Comparison of ENCODE assay signal across 8 cellular contexts in the genomic region with DNA sequence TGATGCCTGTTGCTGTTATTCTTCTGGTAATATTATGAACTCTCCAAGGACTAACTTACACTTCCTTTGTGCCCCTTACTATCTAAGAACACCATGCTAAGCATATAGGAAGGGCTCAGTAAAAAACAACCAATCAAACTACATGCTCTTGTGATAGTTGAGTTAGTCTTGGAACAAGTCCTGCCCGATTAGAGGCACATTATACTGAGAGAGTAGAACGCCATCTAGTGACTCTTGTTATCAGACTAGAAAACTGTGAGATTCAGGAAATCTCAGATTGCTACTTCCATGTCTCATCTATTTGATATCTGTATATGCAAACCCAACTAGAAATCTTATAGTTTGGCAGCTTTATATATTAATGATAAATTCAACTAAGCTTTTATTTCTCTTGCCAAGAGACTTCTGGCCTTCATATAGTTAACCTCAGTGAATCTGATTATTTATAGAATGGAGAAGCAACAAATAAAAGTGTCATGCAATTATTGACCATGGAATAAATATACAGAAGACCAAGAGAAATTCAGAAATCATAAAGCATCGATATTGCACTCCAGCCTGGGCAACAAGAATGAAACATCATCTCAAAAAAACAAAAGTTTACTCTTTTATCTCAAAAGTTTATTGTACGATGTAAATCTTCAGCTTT. TPM values are rescaled to one million over a fixed set of nuclear protein-coding genes. Genes with fewer than 3 reads are reported as not detected.
DNase-seq lines count a peak whose midpoint lies in the region; ATAC-seq and TF ChIP-seq lines count a peak whose summit lies in the region.

No MANE protein-coding gene starts in this region.

- H3K27ac Mint-ChIP-seq in activated naive CD8-positive, alpha-beta T cell treated with anti-CD3 and anti-CD28 coated beads, Interleukin-2, amount 10 ng/mL, durations not matched to agents 7 days and 5 days: no peak overlapping the region
- no peak overlapping the region for H3K27ac Mint-ChIP-seq in activated naive CD8-positive, alpha-beta T cell treated with anti-CD3 and anti-CD28 coated beads for 36 hours
- H3K27ac Mint-ChIP-seq in nephron progenitor cell (no peak overlapping the region), glutamatergic neuron (ENCODE audit: unreplicated experiment) (no peak overlapping the region)

- H3K36me3 Mint-ChIP-seq in activated naive CD8-positive, alpha-beta T cell treated with anti-CD3 and anti-CD28 coated beads, Interleukin-2, amount 10 ng/mL, durations not matched to agents 7 days and 5 days: no peaks in the 10 kb centered on the region
- no peaks in the 10 kb centered on the region for H3K36me3 Mint-ChIP-seq in activated naive CD8-positive, alpha-beta T cell treated with anti-CD3 and anti-CD28 coated beads for 36 hours
- H3K36me3 Mint-ChIP-seq in nephron progenitor cell (ENCODE audit: low read depth): no peaks in the 10 kb centered on the region
- no peaks in the 10 kb centered on the region for H3K36me3 Mint-ChIP-seq in glutamatergic neuron (ENCODE audit: unreplicated experiment)

- TF ChIP-seq CTCF in esophagus muscularis mucosa (IDR thresholded peaks at IDR 0.05): peak; percentile 41 to 54 (median 45)
- TF ChIP-seq CTCF in nephron progenitor cell (IDR thresholded peaks at IDR 0.05): peak; percentile 49
- no peak for TF ChIP-seq CTCF in glutamatergic neuron (IDR thresholded peaks at IDR 0.05; ENCODE audit: partially characterized antibody, unreplicated experiment)

- no peak overlapping the region for H3K27ac ChIP-seq in esophagus muscularis mucosa (replicated peaks in 1 of 4)

- H3K27me3 Mint-ChIP-seq in activated naive CD8-positive, alpha-beta T cell treated with anti-CD3 and anti-CD28 coated beads, Interleukin-2, amount 10 ng/mL, durations not matched to agents 7 days and 5 days: peaks cover 20% of the 10 kb centered on the region
- H3K27me3 Mint-ChIP-seq in activated naive CD8-positive, alpha-beta T cell treated with anti-CD3 and anti-CD28 coated beads for 36 hours: peaks cover 6% of the 10 kb centered on the region
- H3K27me3 Mint-ChIP-seq in nephron progenitor cell (ENCODE audit: low read depth, poor library complexity): peaks cover 37% of the 10 kb centered on the region
- no peaks in the 10 kb centered on the region for H3K27me3 Mint-ChIP-seq in glutamatergic neuron (ENCODE audit: unreplicated experiment)

- ATAC-seq in activated naive CD8-positive, alpha-beta T cell treated with anti-CD3 and anti-CD28 coated beads, Interleukin-2, amount 10 ng/mL, durations not matched to agents 7 days and 5 days (ENCODE audit: low read depth): peak; percentile 82
- ATAC-seq in SK-N-SH treated with all-trans-retinoic acid at 6 μM for 48 hours (peak; percentile 97), HG02885 (IDR thresholded peaks at IDR 0.05; ENCODE audit: poor library complexity, unreplicated experiment) (no peak)

- TF ChIP-seq POLR2A in esophagus muscularis mucosa (IDR thresholded peaks at IDR 0.05; ENCODE audit: low read depth): no peak

- H3K36me3 ChIP-seq in esophagus muscularis mucosa: no peaks in the 10 kb centered on the region

- no peak for DNase-seq in activated naive CD8-positive, alpha-beta T cell treated with anti-CD3 and anti-CD28 coated beads, Interleukin-2, amount 10 ng/mL, durations not matched to agents 7 days and 5 days
- DNase-seq in activated naive CD8-positive, alpha-beta T cell treated with anti-CD3 and anti-CD28 coated beads for 36 hours: no peak
- DNase-seq in NCI-H1436 (lab: John Stamatoyannopoulos, UW): peak; percentile 71
- DNase-seq in esophagus muscularis mucosa (ENCODE audit: extremely low spot score): no peak
- DNase-seq in nephron progenitor cell: no peak
- DNase-seq in glutamatergic neuron: no peak

- H3K4me3 Mint-ChIP-seq in activated naive CD8-positive, alpha-beta T cell treated with anti-CD3 and anti-CD28 coated beads, Interleukin-2, amount 10 ng/mL, durations not matched to agents 7 days and 5 days: no peak overlapping the region
- no peak overlapping the region for H3K4me3 Mint-ChIP-seq in activated naive CD8-positive, alpha-beta T cell treated with anti-CD3 and anti-CD28 coated beads for 36 hours
- H3K4me3 Mint-ChIP-seq in nephron progenitor cell (no peak overlapping the region), glutamatergic neuron (ENCODE audit: unreplicated experiment) (no peak overlapping the region)

- POLR2A ChIA-PET in activated naive CD8-positive, alpha-beta T cell treated with anti-CD3 and anti-CD28 coated beads, Interleukin-2, amount 10 ng/mL, durations not matched to agents 7 days and 5 days (lab: Charles Lee): no interaction called here

- H3K4me1 Mint-ChIP-seq in activated naive CD8-positive, alpha-beta T cell treated with anti-CD3 and anti-CD28 coated beads, Interleukin-2, amount 10 ng/mL, durations not matched to agents 7 days and 5 days: peaks cover 3% of the 10 kb centered on the region
- peaks cover 15% of the 10 kb centered on the region for H3K4me1 Mint-ChIP-seq in activated naive CD8-positive, alpha-beta T cell treated with anti-CD3 and anti-CD28 coated beads for 36 hours
- H3K4me1 Mint-ChIP-seq in nephron progenitor cell (peaks cover 8% of the 10 kb centered on the region), glutamatergic neuron (ENCODE audit: low read depth, unreplicated experiment) (no peaks in the 10 kb centered on the region)

- H3K9me3 Mint-ChIP-seq in activated naive CD8-positive, alpha-beta T cell treated with anti-CD3 and anti-CD28 coated beads, Interleukin-2, amount 10 ng/mL, durations not matched to agents 7 days and 5 days: no peaks in the 10 kb centered on the region
- H3K9me3 Mint-ChIP-seq in activated naive CD8-positive, alpha-beta T cell treated with anti-CD3 and anti-CD28 coated beads for 36 hours: no peaks in the 10 kb centered on the region
- no peaks in the 10 kb centered on the region for H3K9me3 Mint-ChIP-seq in nephron progenitor cell
- no peaks in the 10 kb centered on the region for H3K9me3 Mint-ChIP-seq in glutamatergic neuron (ENCODE audit: unreplicated experiment)

- 15% methylated on average over 4 of the region's 4 CpGs for WGBS in esophagus muscularis mucosa

- no peak for TF ChIP-seq EP300 in esophagus muscularis mucosa (IDR thresholded peaks at IDR 0.05)

- no peaks in the 10 kb centered on the region for H3K9me3 ChIP-seq in esophagus muscularis mucosa

- intact Hi-C loops in esophagus muscularis mucosa (cut with DNase I): loop anchor here (10.0 kb wide), 2 partner anchors 131 to 431 kb away; a partner anchor contains a TSS

- peaks cover 0 to 6% (median 1%) of the 10 kb centered on the region in 4 donors for H3K4me1 ChIP-seq in esophagus muscularis mucosa

- H3K27me3 ChIP-seq in esophagus muscularis mucosa: peaks cover 0 to 10% (median 0%) of the 10 kb centered on the region in 4 donors

- no peak overlapping the region for H3K4me3 ChIP-seq in esophagus muscularis mucosa

TF ChIP-seq in SK-N-SH treated with all-trans-retinoic acid at 6 μM for 48 hours, 23 proteins besides CTCF, POLR2A, EP300 and RAD21:
- TF ChIP-seq TOX (CRISPR knock-in tag; IDR thresholded peaks at IDR 0.05; ENCODE audit: borderline replicate concordance): no peak

RNA-seq across cellular contexts. Expression of a gene that starts 7.8 kb away (rescaled TPM):
- 100 to 1,000 TPM; 211 to 220 TPM for total RNA-seq in activated naive CD8-positive, alpha-beta T cell treated with anti-CD3 and anti-CD28 coated beads, Interleukin-2, amount 10 ng/mL, durations not matched to agents 7 days and 5 days
- total RNA-seq in activated naive CD8-positive, alpha-beta T cell treated with anti-CD3 and anti-CD28 coated beads for 36 hours: 100 to 1,000 TPM; 294 TPM
- total RNA-seq in esophagus muscularis mucosa (10 to 100 TPM; 61.6 to 87.6 (median 63.6) TPM), glutamatergic neuron (ENCODE audit: unreplicated experiment) (113 TPM)
